In genomic region chr19:11737964-11738745, GRCh38 we compare ENCODE assay signal across 7 cellular contexts. TPM values are rescaled to one million over a fixed set of nuclear protein-coding genes. Genes with fewer than 3 reads are reported as not detected.
DNase-seq lines count a peak whose midpoint lies in the region; FAIRE-seq and TF ChIP-seq lines count a peak whose summit lies in the region.

No MANE protein-coding gene starts in this region.

- no peaks in the 10 kb centered on the region for H3K36me3 ChIP-seq in H1 (ENCODE audit: control insufficient read depth in 2 of 4, insufficient read depth in 4 of 4, low read length in 3 of 4)

- no peak overlapping the region for H3K56ac ChIP-seq in H1 (replicated peaks; ENCODE audit: insufficient read length, low read depth, low read length)

- TF ChIP-seq CTCF in GM12875 (IDR thresholded peaks at IDR 0.05; ENCODE audit: borderline replicate concordance, insufficient read depth, low read depth, low read length) (0 out of 2 replicates have a peak, but pooled peaks have one; percentile 14), H1 (IDR thresholded peaks at IDR 0.05; ENCODE audit: control extremely low read depth in 1 of 3, insufficient read depth in 1 of 3, low read depth in 1 of 3, low read length in 3 of 3) (peak in 1 of 3 experiments; percentile 11; a peak in 1 of 4 replicates)

- H2AK5ac ChIP-seq in H1 (ENCODE audit: low read depth, low read length): no peak overlapping the region

- FAIRE-seq in H54 (lab: Jason Lieb, UNC) (no peak), H1 (lab: Jason Lieb, UNC) (no peak)

- DNase-seq in H54 (ENCODE audit: insufficient read length, low spot score): peak; percentile 15
- DNase-seq in M059J (ENCODE audit: low read depth): peak; percentile 70
- DNase-seq in activated CD4-positive, alpha-beta T cell treated with anti-CD3 and anti-CD28 coated beads, Interleukin-2, amount 50 U/mL, for 1 hour: peak; percentile 28
- DNase-seq in H1 (ENCODE audit: low read depth in 1 of 2, low spot score in 2 of 2): peak in 1 of 2 experiments; percentile 62
- DNase-seq in mesenteric fat pad (ENCODE audit: low spot score): peak; percentile 92
- DNase-seq in stimulated activated naive CD4-positive, alpha-beta T cell treated with Interleukin-2 at 50 U/mL for 16 hours (lab: John Stamatoyannopoulos, UW): peak; percentile 15

- 3% methylated on average over 42 of the region's 52 CpGs; no CpG with 5 or more reads in 1 of the 2 experiments for WGBS in H1 (ENCODE audit: extremely low coverage in 1 of 2, insufficient coverage in 1 of 2, insufficient read length in 1 of 2, insufficient replicate concordance in 2 of 2, low coverage in 1 of 2, low lambda C conversion rate in 2 of 2, missing lambda C conversion rate in 1 of 2), 2 experiments

- H3K4me3 ChIP-seq in GM12875 (ENCODE audit: low read depth, low read length): peak overlapping the region; percentile 97
- H3K4me3 ChIP-seq in H1 (ENCODE audit: extremely low read depth in 1 of 4, insufficient read depth in 2 of 4, low read depth in 3 of 4, low read length in 4 of 4): peak overlapping the region; percentile 51 to 79 (median 74)

- H3K14ac ChIP-seq in H1 (ENCODE audit: insufficient read length): no peak overlapping the region

- H2BK15ac ChIP-seq in H1 (ENCODE audit: low read length): no peak overlapping the region

- peak overlapping the region; percentile 97 for H4K8ac ChIP-seq in H1 (ENCODE audit: extremely low read depth, insufficient read depth, low read length)

- no peaks in the 10 kb centered on the region; a peak in 3 of 7 replicates for H3K4me1 ChIP-seq in H1 (replicated peaks in 1 of 4; ENCODE audit: control insufficient read depth in 3 of 4, insufficient read depth in 4 of 4, low read length in 3 of 4)

- no peak overlapping the region for H3K23ac ChIP-seq in H1 (ENCODE audit: insufficient read length)

- no peaks in the 10 kb centered on the region for H3K79me2 ChIP-seq in H1 (ENCODE audit: control insufficient read depth in 1 of 2, insufficient read depth in 2 of 2, low read length in 2 of 2)

- POLR2A ChIA-PET in H1 (lab: Charles Lee; ENCODE audit: partially characterized antibody): interaction anchor here (0.8 to 1.6 kb wide), 3 partner anchors 43 to 65 kb away, joined by 3 to 4 read pairs (median 3); no protein-coding TSS in a partner anchor

- TF ChIP-seq EP300 in H1 (IDR thresholded peaks at IDR 0.05; ENCODE audit: borderline replicate concordance in 1 of 2, low read depth in 2 of 2, low read length in 2 of 2): no peak

- TF ChIP-seq POLR2A in H54 (IDR thresholded peaks at IDR 0.05; ENCODE audit: low read depth, low read length) (no peak), H1 (IDR thresholded peaks at IDR 0.05; ENCODE audit: control extremely low read depth in 1 of 2, low read depth in 2 of 2, low read length in 2 of 2) (no peak)

- CTCF ChIA-PET in H1 (lab: Charles Lee; ENCODE audit: partially characterized antibody): interaction anchor here (0.6 to 3.2 kb wide), 4 partner anchors 9 to 50 kb away, joined by 3 to 15 read pairs (median 4); no protein-coding TSS in a partner anchor

- no peak for TF ChIP-seq RAD21 in H1 (IDR thresholded peaks at IDR 0.05 in 1 of 2, conservative IDR thresholded peaks at IDR 0.05 in 1 of 2; ENCODE audit: low read depth in 2 of 2, low read length in 2 of 2)

- no peak overlapping the region for H2BK20ac ChIP-seq in H1 (ENCODE audit: low read length)

- H2BK12ac ChIP-seq in H1 (ENCODE audit: low read depth, low read length): no peak overlapping the region

- H3K4ac ChIP-seq in H1 (replicated peaks; ENCODE audit: insufficient read length, low read depth, low read length): no peak overlapping the region

- H4K20me1 ChIP-seq in H1 (replicated peaks in 1 of 2; ENCODE audit: control insufficient read depth in 1 of 2, insufficient read depth in 2 of 2, low read length in 2 of 2): peaks cover 0 to 3% of the 10 kb centered on the region in 2 experiments

- H3K4me2 ChIP-seq in H1 (ENCODE audit: insufficient read depth in 1 of 2, low read depth in 2 of 2, low read length in 2 of 2): peak overlapping the region; percentile 65 to 95

- H3K18ac ChIP-seq in H1 (ENCODE audit: extremely low read depth, low read length): no peak overlapping the region; the same call in none of the 2 replicates

- H3K27me3 ChIP-seq in H1 (replicated peaks in 1 of 4; ENCODE audit: control insufficient read depth in 3 of 4, extremely low read depth in 1 of 4, insufficient read depth in 3 of 4, low read length in 3 of 4): peaks cover 0 to 18% (median 15%) of the 10 kb centered on the region in 4 experiments; a peak in 5 of 7 replicates

- H3K27ac ChIP-seq in H1 (ENCODE audit: low read depth, low read length): no peak overlapping the region

- no peak overlapping the region for H4K91ac ChIP-seq in H1 (replicated peaks; ENCODE audit: insufficient read length, low read length)

- H2AFZ ChIP-seq in H1 (ENCODE audit: low read length): peak overlapping the region; percentile 82; the same call in 1 of the 2 replicates

- peak overlapping the region; percentile 40 to 66 (median 62) for H3K9ac ChIP-seq in H1 (replicated peaks in 1 of 4; ENCODE audit: extremely low read depth in 1 of 4, low read depth in 3 of 4, low read length in 3 of 4)

- H3K23me2 ChIP-seq in H1 (ENCODE audit: low read depth, low read length): peaks cover 10% of the 10 kb centered on the region; the same call in 1 of the 2 replicates

- no peak overlapping the region for H2BK5ac ChIP-seq in H1 (ENCODE audit: low read depth, low read length)

- no peaks in the 10 kb centered on the region for H3K9me3 ChIP-seq in H1 (ENCODE audit: insufficient read depth in 2 of 2, low read depth in 1 of 2, low read length in 1 of 2)

- H2BK120ac ChIP-seq in H1 (replicated peaks; ENCODE audit: low read depth, low read length): no peak overlapping the region

- H4K5ac ChIP-seq in H1 (ENCODE audit: insufficient read length, low read depth, low read length): no peak overlapping the region

- H3K79me1 ChIP-seq in H1 (ENCODE audit: low read depth, low read length): no peaks in the 10 kb centered on the region

TF ChIP-seq in H1, 55 proteins besides CTCF, POLR2A, EP300 and RAD21:
- TF ChIP-seq KDM4A (IDR thresholded peaks at IDR 0.05; ENCODE audit: low read depth, low read length, severe bottlenecking) (peak; percentile 96), RXRA (IDR thresholded peaks at IDR 0.05; ENCODE audit: insufficient read depth, low read depth, low read length) (no peak), RNF2 (IDR thresholded peaks at IDR 0.05; ENCODE audit: borderline replicate concordance, low read depth, low read length, missing control alignments, poor library complexity, severe bottlenecking) (peak; percentile 34), SP4 (IDR thresholded peaks at IDR 0.05; ENCODE audit: low read length) (no peak), TAF1 (IDR thresholded peaks at IDR 0.05; ENCODE audit: low read depth, low read length) (no peak), SUZ12 (IDR thresholded peaks at IDR 0.05; ENCODE audit: low read length) (peak; percentile 60), SIX5 (IDR thresholded peaks at IDR 0.05; ENCODE audit: low read depth, low read length) (no peak), EZH2 (IDR thresholded peaks at IDR 0.05; ENCODE audit: low read depth, low read length, severe bottlenecking) (peak; percentile 58), ASH2L (IDR thresholded peaks at IDR 0.05; ENCODE audit: low read length) (no peak), POU5F1 (IDR thresholded peaks at IDR 0.05; ENCODE audit: low read depth, low read length) (no peak)
TF ChIP-seq in H1: peak in this region for 4.

RNA-seq across cellular contexts. Expression of gene ZNF823, which starts 0.6 kb away (rescaled TPM):
- total RNA-seq in M059J (2014; rRNA removed; shearing (Covaris generic)): 10.1 and 17.0 TPM in 2 replicates
- total RNA-seq in H1 (2021; fragmentation: NEBNext Ultra II Directional; extraction: Animal tissue kit (Norgen Biotek cat#: 25700)): 2.4 and 2.9 TPM in 2 replicates
- 0.73 and 0.93 TPM in 2 replicates for polyA plus RNA-seq in H1 (2011; rRNA removed)
- polyA plus RNA-seq in H1 (2011; cell fraction: cytosol; rRNA removed): 1.0 TPM
- 0.40 TPM for polyA plus RNA-seq in H1 (2011; cell fraction: nucleus; rRNA removed)
- 1.1 to 2.2 TPM (median 1.4 TPM) in 4 replicates for polyA plus RNA-seq in H1 (2012, experiment 1 of 2)
- not detected for polyA plus RNA-seq in H1 (2012, experiment 2 of 2)
- polyA plus RNA-seq in H1 (2013, experiment 1 of 2): 0.83 TPM
- 1.1 TPM for polyA plus RNA-seq in H1 (2013, experiment 2 of 2)
- 2.8 and 5.5 TPM in 2 replicates for polyA minus RNA-seq in H1 (2011; rRNA and poly(A)+ RNA removed)
- 3.7 TPM for polyA minus RNA-seq in H1 (2011; cell fraction: cytosol; rRNA and poly(A)+ RNA removed)
- polyA minus RNA-seq in H1 (2011; cell fraction: nucleus; rRNA and poly(A)+ RNA removed): 3.0 TPM
- total RNA-seq in mesenteric fat pad: 6.8 TPM

RNA-seq across cellular contexts. Expression of gene ZNF441, which starts 28.6 kb away (rescaled TPM):
- 3.9 and 4.8 TPM in 2 replicates for total RNA-seq in M059J (2014; rRNA removed; shearing (Covaris generic))
- 0.23 and 0.48 TPM in 2 replicates for total RNA-seq in H1 (2021; fragmentation: NEBNext Ultra II Directional; extraction: Animal tissue kit (Norgen Biotek cat#: 25700))
- polyA plus RNA-seq in H1 (2011; rRNA removed): 0.09 and 0.22 TPM in 2 replicates
- 0.62 TPM for polyA plus RNA-seq in H1 (2011; cell fraction: cytosol; rRNA removed)
- 0.80 TPM for polyA plus RNA-seq in H1 (2011; cell fraction: nucleus; rRNA removed)
- polyA plus RNA-seq in H1 (2012, experiment 1 of 2): 0.11 to 0.44 TPM (median 0.12 TPM) in 4 replicates
- polyA plus RNA-seq in H1 (2012, experiment 2 of 2): not detected
- polyA plus RNA-seq in H1 (2013, experiment 1 of 2): 0.20 TPM
- polyA plus RNA-seq in H1 (2013, experiment 2 of 2): 0.26 TPM
- polyA minus RNA-seq in H1 (2011; rRNA and poly(A)+ RNA removed): 0.95 and 2.1 TPM in 2 replicates
- 0.51 TPM for polyA minus RNA-seq in H1 (2011; cell fraction: cytosol; rRNA and poly(A)+ RNA removed)
- 1.9 TPM for polyA minus RNA-seq in H1 (2011; cell fraction: nucleus; rRNA and poly(A)+ RNA removed)
- total RNA-seq in mesenteric fat pad: 5.7 TPM
